In the genomic region with DNA sequence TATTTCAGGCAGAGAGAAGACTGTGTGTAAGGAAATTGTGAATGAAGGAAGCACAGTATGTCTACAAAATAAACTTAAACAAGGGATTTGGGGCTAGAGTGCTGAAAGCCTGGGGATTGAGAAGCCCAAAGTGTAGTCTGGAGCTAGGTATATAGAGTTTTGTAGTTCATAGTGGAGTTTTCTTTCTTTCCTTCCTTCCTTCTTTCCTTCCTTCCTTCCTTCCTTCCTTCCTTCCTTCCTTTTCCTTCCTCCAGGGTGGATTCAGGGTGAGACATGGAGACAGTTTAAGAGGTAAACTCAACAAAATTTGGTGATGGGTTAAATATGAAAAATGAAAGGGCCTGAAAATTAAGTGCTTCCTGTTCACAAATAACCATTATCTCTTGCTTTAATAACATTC, we compare ENCODE assay signal across 27 cellular contexts.
"Had no signal": no experiment of that assay in that cellular context is flagged by ENCODE, and none has a peak within 500 bp of the region (broad histone marks: within the 10 kb centered on the region; RNA-seq: fewer than 3 reads in every experiment).

No MANE protein-coding gene starts in this region.

- H3K27ac ChIP-seq: stomach, suprapubic skin, testis, thoracic aorta, thyroid gland, tibial artery, tibial nerve, transverse colon, upper lobe of left lung, upper lobe of right lung, uterus, vagina had no signal

- H3K4me1 ChIP-seq: stomach, testis, thyroid gland, tibial artery, tibial nerve, upper lobe of left lung, upper lobe of right lung, uterus had no signal

- FAIRE-seq: urothelium cell line had no signal

- H3K4me3 ChIP-seq: stomach, suprapubic skin, testis, thoracic aorta, thyroid gland, tibial artery, tibial nerve, transverse colon, upper lobe of left lung, upper lobe of right lung, uterus, vagina had no signal

- DNase-seq: stimulated activated CD4-positive, alpha-beta T cell treated with anti-CD3 and anti-CD28 coated beads, Interleukin-2, amount 100 ng/mL, for 48 hours; stimulated activated CD4-positive, alpha-beta T cell treated with anti-CD3 and anti-CD28 coated beads, Interleukin-4, amount 100 ng/mL, for 1 hour; stimulated activated CD4-positive, alpha-beta T cell treated with anti-CD3 and anti-CD28 coated beads, Interleukin-4, amount 100 ng/mL, for 24 hours; stimulated activated CD4-positive, alpha-beta T cell treated with anti-CD3 and anti-CD28 coated beads, Interleukin-4, amount 100 ng/mL, for 4 hours; stimulated activated CD8-positive, alpha-beta memory T cell treated with anti-CD3 and anti-CD28 coated beads, Interleukin-4, amount 100 ng/mL, for 48 hours; stimulated activated naive B cell treated with anti-CD40 and anti-IgM and Interleukin-4, amounts not matched to agents 10 μg/mL and 1 μg/mL and 100 μg/mL, for 72 hours; stimulated activated naive CD4-positive, alpha-beta T cell; stimulated activated naive CD4-positive, alpha-beta T cell treated with Interleukin-2 at 50 U/mL for 16 hours; stimulated activated naive CD8-positive, alpha-beta T cell treated with anti-CD3 and anti-CD28 coated beads, Interleukin-15, amount 100 ng/mL, for 72 hours; stimulated activated naive CD8-positive, alpha-beta T cell treated with anti-CD3 and anti-CD28 coated beads, Interleukin-15, Interleukin-2, amounts not matched to agents 100 U/mL and 50 U/mL, for 24 hours; stomach; substantia nigra; testis; thyroid gland; tibial artery; transverse colon; trophoblast cell; upper lobe of left lung; upper lobe of right lung; uterus had no signal

- H3K9me3 ChIP-seq: stomach, suprapubic skin, testis, thoracic aorta, thyroid gland, tibial artery, tibial nerve, transverse colon, upper lobe of left lung, upper lobe of right lung, uterus, vagina had no signal

- ATAC-seq: stimulated activated effector memory CD8-positive, alpha-beta T cell treated with anti-CD3 and anti-CD28 coated beads, Interleukin-12 subunit alpha, Interleukin-12 subunit beta, amount 100 ng/mL, for 72 hours; stimulated activated memory B cell treated with anti-CD40 and anti-IgM and Interleukin-4, amounts not matched to agents 10 μg/mL and 1 μg/mL and 100 μg/mL, for 72 hours; stimulated activated naive B cell treated with anti-CD40 and anti-IgM and Interleukin-4, amounts not matched to agents 10 μg/mL and 1 μg/mL and 100 μg/mL, for 72 hours; stimulated activated naive CD8-positive, alpha-beta T cell treated with anti-CD3 and anti-CD28 coated beads, Interleukin-15, amount 100 ng/mL, for 72 hours; stimulated activated naive CD8-positive, alpha-beta T cell treated with anti-CD3 and anti-CD28 coated beads, Interleukin-15, Interleukin-2, amounts not matched to agents 100 U/mL and 50 U/mL, for 24 hours; upper lobe of right lung had no signal

- H3K27me3 ChIP-seq: stomach, suprapubic skin, testis, thyroid gland, tibial artery, tibial nerve, transverse colon, upper lobe of left lung, upper lobe of right lung, uterus, vagina had no signal

- H3K36me3 ChIP-seq: stomach, suprapubic skin, thoracic aorta, thyroid gland, tibial artery, tibial nerve, transverse colon, upper lobe of left lung, upper lobe of right lung, uterus, vagina had no signal
